In the genomic region with DNA sequence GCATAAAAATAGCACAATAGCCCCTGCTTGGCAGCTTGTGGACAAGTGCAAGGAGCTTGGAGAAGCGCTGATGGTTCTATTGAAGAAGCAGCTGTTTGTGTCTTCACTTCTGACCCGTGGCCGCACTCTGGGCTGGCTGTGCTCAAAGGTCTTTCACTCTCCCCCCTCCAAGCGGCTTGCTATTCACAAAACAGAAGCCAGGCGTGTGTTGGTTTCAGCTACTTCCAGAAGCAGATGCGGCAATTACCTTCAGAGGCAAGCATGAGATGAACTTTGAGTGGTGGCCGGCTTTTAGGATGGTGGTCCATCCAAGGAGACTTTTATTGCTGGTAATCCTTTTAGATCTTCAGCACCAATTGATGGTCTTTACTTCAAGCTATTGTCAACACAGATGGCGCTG, we compare ENCODE assay signal across 11 cellular contexts.
"Had no signal": no experiment of that assay in that cellular context is flagged by ENCODE, and none has a peak within 500 bp of the region (broad histone marks: within the 10 kb centered on the region; RNA-seq: fewer than 3 reads in every experiment).

No MANE protein-coding gene starts in this region.

- H3K27ac Mint-ChIP-seq: activated B cell treated with CpG ODN at 0.5 μM for 24 hours; activated naive CD4-positive, alpha-beta T cell treated with anti-CD3 and anti-CD28 coated beads, Interleukin-2, amount 50 U/mL, for 24 hours; activated T-helper 2 cell treated with anti-CD3 and anti-CD28 coated beads, Interferon-gamma antibody, Interleukin-2, Interleukin-4, amounts not matched to agents 10 μg/mL and 5 μg/mL and 100 μg/mL, durations not matched to agents 14 hours and 24 hours and 36 hours; stimulated activated naive CD8-positive, alpha-beta T cell treated with anti-CD3 and anti-CD28 coated beads, Interleukin-15, Interleukin-2, amounts not matched to agents 100 ng/mL and 50 ng/mL, for 24 hours had no signal

- H3K4me3 ChIP-seq: upper lobe of right lung had no signal

- H3K36me3 Mint-ChIP-seq: activated naive CD4-positive, alpha-beta T cell treated with anti-CD3 and anti-CD28 coated beads, Interleukin-2, amount 50 U/mL, for 24 hours had no signal

- H3K9me3 ChIP-seq: SK-N-SH, upper lobe of right lung had no signal

- H3K9me3 Mint-ChIP-seq: activated B cell treated with CpG ODN at 0.5 μM for 24 hours; activated T-helper 2 cell treated with anti-CD3 and anti-CD28 coated beads, Interferon-gamma antibody, Interleukin-2, Interleukin-4, amounts not matched to agents 10 μg/mL and 5 μg/mL and 100 μg/mL, durations not matched to agents 14 hours and 24 hours and 36 hours; central memory CD8-positive, alpha-beta T cell; stimulated activated naive CD8-positive, alpha-beta T cell treated with anti-CD3 and anti-CD28 coated beads, Interleukin-15, Interleukin-2, amounts not matched to agents 100 ng/mL and 50 ng/mL, for 24 hours had no signal

- H3K27ac ChIP-seq: upper lobe of right lung had no signal

- H3K4me3 Mint-ChIP-seq: activated B cell treated with CpG ODN at 0.5 μM for 24 hours; activated naive CD4-positive, alpha-beta T cell treated with anti-CD3 and anti-CD28 coated beads, Interleukin-2, amount 50 U/mL, for 24 hours; central memory CD8-positive, alpha-beta T cell; stimulated activated naive CD8-positive, alpha-beta T cell treated with anti-CD3 and anti-CD28 coated beads, Interleukin-15, Interleukin-2, amounts not matched to agents 100 ng/mL and 50 ng/mL, for 24 hours had no signal

- ATAC-seq: left lobe of liver, upper lobe of right lung had no signal

- H3K4me1 ChIP-seq: upper lobe of right lung had no signal

- H3K9ac ChIP-seq: SK-N-SH had no signal

- H3K36me3 ChIP-seq: upper lobe of right lung had no signal

- H3K4me1 Mint-ChIP-seq: activated B cell treated with CpG ODN at 0.5 μM for 24 hours; activated naive CD4-positive, alpha-beta T cell treated with anti-CD3 and anti-CD28 coated beads, Interleukin-2, amount 50 U/mL, for 24 hours; central memory CD8-positive, alpha-beta T cell had no signal

- H3K27me3 ChIP-seq: upper lobe of right lung had no signal

- H3K27me3 Mint-ChIP-seq: central memory CD8-positive, alpha-beta T cell had no signal

- H3K4me2 ChIP-seq: SK-N-SH had no signal

- DNase-seq: activated B cell treated with CpG ODN at 0.5 μM for 24 hours; mesendoderm; SK-N-SH; stimulated activated CD4-positive, alpha-beta T cell treated with anti-CD3 and anti-CD28 coated beads, Interleukin-4, amount 100 ng/mL, for 1 hour; stimulated activated CD8-positive, alpha-beta memory T cell treated with anti-CD3 and anti-CD28 coated beads, Interleukin-4, amount 100 ng/mL, for 48 hours; upper lobe of right lung had no signal
